27 cellular contexts compared by ENCODE assay signal in the genomic region with DNA sequence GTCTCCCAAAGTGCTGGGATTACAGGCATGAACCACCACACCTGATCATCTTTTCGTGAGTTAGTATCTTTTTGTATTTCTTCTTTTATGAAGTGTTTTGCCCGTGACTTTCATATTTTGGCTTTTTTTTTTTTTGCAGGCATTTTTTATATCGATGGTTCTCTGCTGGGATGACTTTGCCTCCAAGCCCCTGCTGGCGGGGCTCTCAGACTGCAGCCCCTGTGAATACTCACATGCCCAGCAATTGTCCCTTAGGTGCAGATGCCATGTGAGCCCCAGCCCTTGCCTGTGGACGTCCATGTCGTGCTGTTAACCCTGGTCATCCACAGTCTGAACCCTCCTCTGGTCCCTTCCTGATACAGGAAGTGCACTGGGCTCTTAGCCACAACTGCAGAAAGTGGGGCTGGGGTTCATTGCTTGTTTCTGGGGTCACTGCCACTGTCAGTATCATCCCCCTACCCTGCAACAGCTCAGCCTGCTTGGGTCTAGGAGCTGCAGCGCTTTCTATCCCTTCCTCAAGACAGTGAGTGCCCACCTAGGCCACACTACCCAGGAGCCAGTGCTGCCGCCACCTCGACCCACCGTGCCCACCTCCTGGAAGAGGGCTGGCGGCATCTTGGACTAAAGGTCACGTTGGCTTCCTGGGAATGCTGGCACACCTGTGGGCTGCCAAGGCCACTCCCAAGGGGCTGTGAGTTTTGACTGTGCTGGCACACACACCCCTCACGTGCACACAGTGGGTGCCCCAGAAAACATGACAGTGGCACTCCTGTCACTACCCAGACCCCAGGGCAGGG. TPM values are rescaled to one million over a fixed set of nuclear protein-coding genes. Genes with fewer than 3 reads are reported as not detected.
DNase-seq lines count a peak whose midpoint lies in the region; ATAC-seq, FAIRE-seq and TF ChIP-seq lines count a peak whose summit lies in the region.
"Had no signal": no experiment of that assay in that cellular context is flagged by ENCODE, and none has a peak within 500 bp of the region (broad histone marks: within the 10 kb centered on the region; RNA-seq: fewer than 3 reads in every experiment).

No MANE protein-coding gene starts in this region.

- peaks cover 8 to 29% (median 14%) of the 10 kb centered on the region in 4 donors for H3K4me1 Mint-ChIP-seq in naive thymus-derived CD8-positive, alpha-beta T cell

- H3K4me1 ChIP-seq in right lobe of liver (no peaks in the 10 kb centered on the region), HepG2 (ENCODE audit: insufficient read depth, low read length) (peaks cover 26% of the 10 kb centered on the region), neuronal stem cell (ENCODE audit: control insufficient read depth in 2 of 2, insufficient read depth in 1 of 2, low read depth in 1 of 2, low read length in 2 of 2) (peaks cover 0 to 12% of the 10 kb centered on the region in 2 donors)

- peak overlapping the region; percentile 84 for H3K14ac ChIP-seq in neuronal stem cell (ENCODE audit: low read length)

- DNase-seq in right lobe of liver, result peak in 2 of 3 donors; percentile 28 to 46
- no peak for DNase-seq in HepG2 (ENCODE audit: low spot score)
- DNase-seq in brain microvascular endothelial cell, result no peak
- DNase-seq in neuronal stem cell (ENCODE audit: low spot score), result no peak
- no peak for DNase-seq in D721Med (ENCODE audit: insufficient read length, low spot score)
- no peak for DNase-seq in naive thymus-derived CD8-positive, alpha-beta T cell
- DNase-seq in MV-4-11 (lab: John Stamatoyannopoulos, UW), result no peak
- DNase-seq: CD4-positive, alpha-beta memory T cell; Karpas-422; NCI-H1092; NCI-H2107; NCI-H510A; stimulated activated CD4-positive, alpha-beta T cell treated with anti-CD3 and anti-CD28 coated beads, Interleukin-1b, Interleukin-23, amount 100 ng/mL, for 48 hours; stimulated activated naive B cell treated with anti-CD40 and anti-IgM and Interleukin-4, amounts not matched to agents 10 μg/mL and 1 μg/mL and 100 μg/mL, for 72 hours; thyroid gland had no signal

- in situ Hi-C loops in HepG2 (cut with HindIII; ENCODE audit: extremely low pct_ligation_motif_present, low pct_unique_long_range_greater_than_20kb), result no loop called here
- in situ Hi-C loops in brain microvascular endothelial cell (cut with HindIII; ENCODE audit: low pct_ligation_motif_present, low sequenced_read_pairs), result no loop called here

- POLR2A ChIA-PET in HepG2 (lab: Yijun Ruan, JAX), result no interaction called here
- POLR2A ChIA-PET in naive thymus-derived CD8-positive, alpha-beta T cell (lab: Charles Lee), result no interaction called here

- H3K27me3 Mint-ChIP-seq in naive thymus-derived CD8-positive, alpha-beta T cell, result peaks cover 0 to 8% (median 0%) of the 10 kb centered on the region in 5 donors

- no peak overlapping the region for H3K27ac ChIP-seq in right lobe of liver
- no peak overlapping the region for H3K27ac ChIP-seq in HepG2 (ENCODE audit: extremely low read length, insufficient read depth, low read length)
- no peak overlapping the region for H3K27ac ChIP-seq in brain microvascular endothelial cell
- no peak overlapping the region for H3K27ac ChIP-seq in neuronal stem cell (replicated peaks; ENCODE audit: low read length)
- H3K27ac ChIP-seq: hepatocyte, ovary, thyroid gland had no signal

- no peak for ATAC-seq in right lobe of liver
- ATAC-seq in HepG2, result no peak
- ATAC-seq in naive thymus-derived CD8-positive, alpha-beta T cell, result no peak
- no peak for ATAC-seq in GM21619 (IDR thresholded peaks at IDR 0.05; ENCODE audit: unreplicated experiment)
- ATAC-seq: activated CD4-positive, CD25-positive, alpha-beta regulatory T cell treated with anti-CD3 and anti-CD28 coated beads, Interleukin-2, amount 50 U/mL, for 24 hours; stimulated activated naive B cell treated with anti-CD40 and anti-IgM and Interleukin-4, amounts not matched to agents 10 μg/mL and 1 μg/mL and 100 μg/mL, for 72 hours had no signal

- H3K27me3 ChIP-seq in right lobe of liver, result no peaks in the 10 kb centered on the region
- no peaks in the 10 kb centered on the region for H3K27me3 ChIP-seq in HepG2 (ENCODE audit: control insufficient read depth in 1 of 2, insufficient read depth in 2 of 2, low read length in 2 of 2)
- H3K27me3 ChIP-seq in brain microvascular endothelial cell (replicated peaks), result no peaks in the 10 kb centered on the region
- peaks cover 0 to 2% (median 0%) of the 10 kb centered on the region in 3 experiments for H3K27me3 ChIP-seq in neuronal stem cell (ENCODE audit: control insufficient read depth in 3 of 3, insufficient read depth in 3 of 3, low read depth in 1 of 3, low read length in 3 of 3)
- H3K27me3 ChIP-seq: hepatocyte, ovary, thyroid gland had no signal

- no peak overlapping the region for H4K8ac ChIP-seq in neuronal stem cell (ENCODE audit: low read depth, low read length)

- H3K4me2 ChIP-seq in HepG2 (ENCODE audit: low read depth, low read length), result no peak overlapping the region
- H3K4me2 ChIP-seq in neuronal stem cell (ENCODE audit: insufficient read depth, low read length, poor library complexity, severe bottlenecking), result no peak overlapping the region
- H3K4me2 ChIP-seq: hepatocyte had no signal

- peaks cover 0 to 6% (median 5%) of the 10 kb centered on the region in 3 donors for H3K36me3 Mint-ChIP-seq in naive thymus-derived CD8-positive, alpha-beta T cell

- no TSS peak for BruUV-seq in HepG2 (replicated peaks; lab: Mats Ljungman, UMichigan)

- H3K4me3 ChIP-seq in right lobe of liver, result no peak overlapping the region
- H3K4me3 ChIP-seq in HepG2 (replicated peaks in 1 of 3; ENCODE audit: insufficient read depth in 1 of 3, low read depth in 2 of 3, low read length in 3 of 3), result no peak overlapping the region
- no peak overlapping the region for H3K4me3 ChIP-seq in brain microvascular endothelial cell (ENCODE audit: low read depth, low read length)
- no peak overlapping the region for H3K4me3 ChIP-seq in neuronal stem cell (ENCODE audit: low read length in 2 of 2)
- H3K4me3 ChIP-seq: HAP-1, hepatocyte, lung, ovary, thyroid gland had no signal

- intact Hi-C loops in right lobe of liver (cut with DNase I) (no loop called here), HepG2 (cut with micrococcal nuclease; ENCODE audit: unreplicated experiment) (no loop called here)

- no peak overlapping the region for H3K4ac ChIP-seq in neuronal stem cell (ENCODE audit: low read length)

- H4K91ac ChIP-seq in neuronal stem cell (ENCODE audit: low read depth, low read length, poor library complexity), result no peak overlapping the region

- CTCF ChIA-PET in HepG2 (lab: Yijun Ruan, JAX; ENCODE audit: low intra/inter-chr PET ratio, low total read pairs), result no interaction called here

- H3K4me3 Mint-ChIP-seq in naive thymus-derived CD8-positive, alpha-beta T cell, result no peak overlapping the region
- H3K4me3 Mint-ChIP-seq: CD4-positive, alpha-beta memory T cell; stimulated activated naive B cell treated with anti-CD40 and anti-IgM and Interleukin-4, amounts not matched to agents 10 μg/mL and 1 μg/mL and 100 μg/mL, for 72 hours had no signal

- TF ChIP-seq POLR2A in right lobe of liver (IDR thresholded peaks at IDR 0.05) (no peak), HepG2 (IDR thresholded peaks at IDR 0.05; ENCODE audit: insufficient read depth in 1 of 2, low read depth in 2 of 2, low read length in 2 of 2) (no peak)

- H2AFZ ChIP-seq in HepG2 (ENCODE audit: low read length) (no peak overlapping the region), neuronal stem cell (ENCODE audit: low read length) (no peak overlapping the region)
- H2AFZ ChIP-seq: hepatocyte had no signal

- H4K20me1 ChIP-seq in HepG2 (ENCODE audit: insufficient read depth, low read length), result no peaks in the 10 kb centered on the region

- no peak overlapping the region for H3K23ac ChIP-seq in neuronal stem cell (ENCODE audit: low read depth, low read length, poor library complexity)

- TF ChIP-seq RAD21 in HepG2 (CRISPR knock-in tag; IDR thresholded peaks at IDR 0.05), result no peak

- TF ChIP-seq EP300 in HepG2 (IDR thresholded peaks at IDR 0.05; ENCODE audit: low read depth in 2 of 2, low read length in 2 of 2) (no peak), HepG2 (CRISPR knock-in tag; IDR thresholded peaks at IDR 0.05; ENCODE audit: borderline replicate concordance) (no peak)

- TF ChIP-seq CTCF in right lobe of liver (IDR thresholded peaks at IDR 0.05) (no peak), HepG2 (CRISPR knock-in tag; IDR thresholded peaks at IDR 0.05) (no peak), brain microvascular endothelial cell (IDR thresholded peaks at IDR 0.05; ENCODE audit: low read depth, low read length, missing control alignments) (peak; percentile 16), D721Med (IDR thresholded peaks at IDR 0.05; ENCODE audit: insufficient read depth, missing control alignments) (no peak)

- H2BK120ac ChIP-seq in neuronal stem cell (ENCODE audit: low read depth, low read length), result no peak overlapping the region

- H2BK5ac ChIP-seq in neuronal stem cell (ENCODE audit: low read length), result no peak overlapping the region

- H2BK12ac ChIP-seq in neuronal stem cell (ENCODE audit: low read length), result peak overlapping the region; percentile 86

- no peaks in the 10 kb centered on the region for H3K36me3 ChIP-seq in right lobe of liver
- H3K36me3 ChIP-seq in HepG2 (replicated peaks in 1 of 2; ENCODE audit: control insufficient read depth in 1 of 2, insufficient read depth in 2 of 2, low read length in 2 of 2), result no peaks in the 10 kb centered on the region
- H3K36me3 ChIP-seq in brain microvascular endothelial cell (replicated peaks), result no peaks in the 10 kb centered on the region
- no peaks in the 10 kb centered on the region for H3K36me3 ChIP-seq in neuronal stem cell (replicated peaks in 1 of 2; ENCODE audit: control insufficient read depth in 2 of 2, insufficient read depth in 2 of 2, low read length in 2 of 2)
- H3K36me3 ChIP-seq: HAP-1, ovary, thyroid gland had no signal

- no peaks in the 10 kb centered on the region for H3K9me3 ChIP-seq in right lobe of liver
- H3K9me3 ChIP-seq in HepG2 (ENCODE audit: low read length), result no peaks in the 10 kb centered on the region
- peaks cover 0 to 4% of the 10 kb centered on the region in 2 donors for H3K9me3 ChIP-seq in neuronal stem cell (replicated peaks in 1 of 2; ENCODE audit: control insufficient read depth in 2 of 2, insufficient read depth in 1 of 2, low read depth in 1 of 2, low read length in 2 of 2)
- H3K9me3 ChIP-seq: HAP-1, ovary, thyroid gland had no signal

- WGBS in right lobe of liver (ENCODE audit: insufficient coverage, low coverage, low lambda C conversion rate, missing lambda C conversion rate), result 90% methylated on average over 10 of the region's 13 CpGs
- WGBS in HepG2 (ENCODE audit: low lambda C conversion rate), result 61% methylated on average over 12 of the region's 13 CpGs
- WGBS in neuronal stem cell (ENCODE audit: extremely low coverage in 2 of 2, insufficient read length in 2 of 2, insufficient replicate concordance in 1 of 2), 2 donors, result no CpG with 5 or more reads among the region's 13 CpGs

- no peak overlapping the region for H2BK15ac ChIP-seq in neuronal stem cell (ENCODE audit: low read length)

- H3K9ac ChIP-seq in HepG2 (ENCODE audit: insufficient read depth, low read depth, low read length) (no peak overlapping the region), neuronal stem cell (ENCODE audit: low read depth, low read length, poor library complexity) (no peak overlapping the region)

- H3K18ac ChIP-seq in neuronal stem cell (ENCODE audit: low read length), result peak overlapping the region; percentile 25

- peaks cover 0 to 1% (median 0%) of the 10 kb centered on the region in 9 donors for H3K9me3 Mint-ChIP-seq in naive thymus-derived CD8-positive, alpha-beta T cell
- H3K9me3 Mint-ChIP-seq: CD4-positive, alpha-beta memory T cell; stimulated activated naive B cell treated with anti-CD40 and anti-IgM and Interleukin-4, amounts not matched to agents 10 μg/mL and 1 μg/mL and 100 μg/mL, for 72 hours had no signal

- H3K27ac Mint-ChIP-seq in naive thymus-derived CD8-positive, alpha-beta T cell, result peak overlapping the region in 3 of 10 donors; percentile 26 to 71 (median 43)
- H3K27ac Mint-ChIP-seq: stimulated activated naive B cell treated with anti-CD40 and anti-IgM and Interleukin-4, amounts not matched to agents 10 μg/mL and 1 μg/mL and 100 μg/mL, for 72 hours had no signal

- FAIRE-seq in HepG2 (lab: Jason Lieb, UNC), result no peak
- no peak for FAIRE-seq in D721Med (lab: Jason Lieb, UNC)
- FAIRE-seq: GM12891, GM19239 had no signal

- H3K79me1 ChIP-seq in neuronal stem cell (ENCODE audit: low read depth, low read length), result no peaks in the 10 kb centered on the region

- H3K79me2 ChIP-seq in HepG2 (ENCODE audit: insufficient read depth, low read length), result no peaks in the 10 kb centered on the region
- H3K79me2 ChIP-seq: hepatocyte had no signal

- H2AK5ac ChIP-seq in neuronal stem cell (ENCODE audit: low read depth, low read length), result peak overlapping the region; percentile 85

RNA-seq across cellular contexts. Expression of a gene that starts 21.9 kb away (rescaled TPM):
- total RNA-seq in right lobe of liver, result 10 to 100 TPM in 2 of 6 experiments, under 1 TPM in 2, not detected in 2; 0.80 to 17.2 (median 5.7) TPM
- total RNA-seq in HepG2 (2016; rRNA removed; fragmentation: Illumina TruSeq; extraction: Trizol), result 5.2 and 5.6 TPM in 2 replicates
- 4.7 and 6.3 TPM in 2 replicates for total RNA-seq in HepG2 (2016; cell fraction: cytosol; rRNA removed; fragmentation: Illumina TruSeq; extraction: Trizol; ENCODE audit: low read depth)
- total RNA-seq in HepG2 (2016; cell fraction: insoluble cytoplasmic fraction; rRNA removed; fragmentation: Illumina TruSeq; extraction: Trizol), result 6.2 TPM in 1 of 2 replicates, not detected in the other
- 6.0 and 8.4 TPM in 2 replicates for total RNA-seq in HepG2 (2016; cell fraction: membrane; rRNA removed; fragmentation: Illumina TruSeq; extraction: Trizol)
- 2.3 and 5.6 TPM in 2 replicates for total RNA-seq in HepG2 (2016; cell fraction: nucleus; rRNA removed; fragmentation: Illumina TruSeq; extraction: Trizol)
- polyA plus RNA-seq in HepG2 (2011; rRNA removed), result 7.6 and 8.6 TPM in 2 replicates
- 9.1 and 18.4 TPM in 2 replicates for polyA plus RNA-seq in HepG2 (2011; cell fraction: cytosol; rRNA removed)
- polyA plus RNA-seq in HepG2 (2011; cell fraction: nucleus; rRNA removed), result 5.7 and 7.5 TPM in 2 replicates
- polyA plus RNA-seq in HepG2 (2012), result 10.0 and 16.7 TPM in 2 replicates
- 13.6 and 17.8 TPM in 2 replicates for polyA plus RNA-seq in HepG2 (2016; cell fraction: cytosol; fragmentation: Illumina TruSeq; extraction: Trizol; ENCODE audit: low read depth)
- 11.2 and 14.9 TPM in 2 replicates for polyA plus RNA-seq in HepG2 (2016; cell fraction: insoluble cytoplasmic fraction; fragmentation: Illumina TruSeq; extraction: Trizol; ENCODE audit: low read depth)
- polyA plus RNA-seq in HepG2 (2016; cell fraction: membrane; fragmentation: Illumina TruSeq; extraction: Trizol; ENCODE audit: low read depth), result 16.4 and 19.1 TPM in 2 replicates
- polyA plus RNA-seq in HepG2 (2016; cell fraction: nucleus; fragmentation: Illumina TruSeq; extraction: Trizol; ENCODE audit: insufficient read depth, low read depth), result 6.9 and 8.0 TPM in 2 replicates
- polyA minus RNA-seq in HepG2 (2011; rRNA and poly(A)+ RNA removed; ENCODE audit: low replicate concordance), result 6.5 TPM in 1 of 2 replicates, not detected in the other
- 4.6 TPM in 1 of 2 replicates, not detected in the other for polyA minus RNA-seq in HepG2 (2011; cell fraction: cytosol; rRNA and poly(A)+ RNA removed)
- 0.62 and 1.2 TPM in 2 replicates for polyA minus RNA-seq in HepG2 (2011; cell fraction: nucleus; rRNA and poly(A)+ RNA removed)
- not detected for polyA plus RNA-seq in neuronal stem cell (2013, experiment 1 of 2)
- 0.10 TPM for polyA plus RNA-seq in neuronal stem cell (2013, experiment 2 of 2)
- not detected for total RNA-seq in naive thymus-derived CD8-positive, alpha-beta T cell
- polyA plus RNA-seq in naive thymus-derived CD8-positive, alpha-beta T cell, result not detected
- total RNA-seq: CD4-positive, alpha-beta memory T cell; dermis microvascular lymphatic vessel endothelial cell; hepatocyte; HT1080; lung; ovary; RPMI7951; thyroid gland had no signal
- polyA plus RNA-seq: adipose tissue; CD4-positive, alpha-beta memory T cell; hepatocyte; lung; ovary had no signal

Comparison
In these comparisons a context has a peak if more than half of its experiments do, and no peak if none do; other contexts are left out.
1. DNase-seq: peak in right lobe of liver (2 of 3); none in HepG2 (single experiment), brain microvascular endothelial cell (single experiment), neuronal stem cell (single experiment), D721Med (single experiment), naive thymus-derived CD8-positive, alpha-beta T cell (0 of 10) and MV-4-11 (single experiment).